Comparison of ENCODE assay signal across 9 cellular contexts in the genomic region with DNA sequence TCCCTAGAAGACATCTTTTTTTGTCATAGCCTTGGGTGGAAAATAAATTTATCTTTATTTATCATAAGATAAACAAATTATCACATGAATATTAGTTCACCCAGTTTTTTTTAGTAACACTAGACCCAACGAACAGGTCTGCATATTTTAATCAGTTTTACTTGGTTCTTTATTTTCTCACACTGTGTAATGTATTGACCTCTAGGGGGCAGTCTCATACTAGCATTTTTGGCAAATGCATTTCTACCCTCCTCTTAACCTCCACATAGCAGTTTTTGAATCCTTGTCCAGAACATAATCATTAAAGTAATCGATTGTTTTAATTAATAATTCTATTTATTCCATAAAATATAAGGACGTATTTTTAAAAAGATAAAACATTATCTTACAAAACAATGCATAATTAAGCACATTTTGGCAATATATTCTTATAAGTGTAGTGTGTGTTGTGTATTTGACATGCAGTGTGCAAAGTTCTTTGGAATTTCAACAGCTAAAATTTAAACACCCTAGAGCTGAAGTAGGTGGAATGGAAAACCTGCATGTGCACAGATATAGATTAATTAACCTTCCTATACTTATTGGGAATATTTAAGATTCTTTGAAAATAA. TPM values are rescaled to one million over a fixed set of nuclear protein-coding genes. Genes with fewer than 3 reads are reported as not detected.
DNase-seq lines count a peak whose midpoint lies in the region; ATAC-seq and TF ChIP-seq lines count a peak whose summit lies in the region.
"Had no signal": no experiment of that assay in that cellular context is flagged by ENCODE, and none has a peak within 500 bp of the region (broad histone marks: within the 10 kb centered on the region; RNA-seq: fewer than 3 reads in every experiment).

No MANE protein-coding gene starts in this region.

- DNase-seq in cardiac muscle cell (ENCODE audit: low read depth in 1 of 2, low spot score in 1 of 2) (peak; percentile 76 to 81), Right ventricle myocardium inferior (ENCODE audit: missing footprints) (no peak), NCI-H128 (lab: John Stamatoyannopoulos, UW; ENCODE audit: unreplicated experiment) (peak; percentile 42), SKM-1 treated with dmso at 0.1 percent for 144 hours (lab: John Stamatoyannopoulos, UW; ENCODE audit: unreplicated experiment) (peak; percentile 2), foreskin fibroblast (peak; percentile 36 to 75), putamen (ENCODE audit: low spot score) (peak; percentile 55), KG1 (lab: John Stamatoyannopoulos, UW) (no peak)
- DNase-seq: stimulated activated naive B cell treated with anti-CD40 and anti-IgM and Interleukin-4, amounts not matched to agents 10 μg/mL and 1 μg/mL and 100 μg/mL, for 72 hours had no signal

- intact Hi-C loops in Right ventricle myocardium inferior (cut with DNase I): loop anchor here (5.0 kb wide), 1 partner anchor 350 kb away; no protein-coding TSS in a partner anchor

- ATAC-seq in Right ventricle myocardium inferior (no peak), HG02798 (IDR thresholded peaks at IDR 0.05; ENCODE audit: poor library complexity, unreplicated experiment) (peak; percentile 85)

- no peak overlapping the region for H3K27ac ChIP-seq in cardiac muscle cell

- no peaks in the 10 kb centered on the region for H3K36me3 ChIP-seq in cardiac muscle cell

- no peaks in the 10 kb centered on the region for H3K9me3 ChIP-seq in cardiac muscle cell (ENCODE audit: low read depth)

- no peaks in the 10 kb centered on the region for H3K4me1 ChIP-seq in cardiac muscle cell (ENCODE audit: low read depth)

- TF ChIP-seq CTCF in cardiac muscle cell (IDR thresholded peaks at IDR 0.05; ENCODE audit: low read depth, low read length) (peak; percentile 65), foreskin fibroblast (IDR thresholded peaks at IDR 0.05; ENCODE audit: low read depth, low read length) (peak; percentile 65)

- H3K4me3 ChIP-seq in cardiac muscle cell (no peak overlapping the region), foreskin fibroblast (ENCODE audit: low read depth in 1 of 2, low read length in 2 of 2) (no peak overlapping the region)

- H3K27me3 ChIP-seq in cardiac muscle cell: no peaks in the 10 kb centered on the region

RNA-seq across cellular contexts. Expression of a gene that starts 31.6 kb away (rescaled TPM):
- total RNA-seq in cardiac muscle cell (0.69 and 1.2 TPM in 2 replicates), Right ventricle myocardium inferior (0.70 TPM)
- 0.01 TPM in 1 of 2 replicates, not detected in the other for polyA plus RNA-seq in cardiac muscle cell

Comparison
In these comparisons a context has a peak if more than half of its experiments do, and no peak if none do; other contexts are left out.
1. DNase-seq: peak in cardiac muscle cell (2 of 2), NCI-H128 (single experiment), SKM-1 treated with dmso at 0.1 percent for 144 hours (single experiment), foreskin fibroblast (2 of 2) and putamen (single experiment); none in Right ventricle myocardium inferior (single experiment) and KG1 (single experiment).